ENCODE assay signal across 18 cellular contexts in genomic region chr5:633521-633955, GRCh38. TPM values are rescaled to one million over a fixed set of nuclear protein-coding genes. Genes with fewer than 3 reads are reported as not detected.
DNase-seq lines count a peak whose midpoint lies in the region; ATAC-seq, FAIRE-seq and TF ChIP-seq lines count a peak whose summit lies in the region.
"Had no signal": no experiment of that assay in that cellular context is flagged by ENCODE, and none has a peak within 500 bp of the region (broad histone marks: within the 10 kb centered on the region; RNA-seq: fewer than 3 reads in every experiment).

No MANE protein-coding gene starts in this region.

- ATAC-seq in HG02885 (IDR thresholded peaks at IDR 0.05; ENCODE audit: poor library complexity, unreplicated experiment): no peak
- ATAC-seq: activated CD8-positive, alpha-beta T cell treated with anti-CD3 and anti-CD28 coated beads, Interleukin-2, amount 10 ng/mL, durations not matched to agents 7 days and 5 days had no signal

- H3K27ac ChIP-seq in neuronal stem cell (replicated peaks; ENCODE audit: low read length): no peak overlapping the region
- H3K27ac ChIP-seq: epithelial cell of prostate, neutrophil, SJSA1, skin epidermis had no signal

- H3K4me3 ChIP-seq in fibroblast of pulmonary artery (replicated peaks; ENCODE audit: low read depth, low read length) (no peak overlapping the region), neuronal stem cell (ENCODE audit: low read length in 2 of 2) (no peak overlapping the region)
- H3K4me3 ChIP-seq: MG63, SJSA1, skin epidermis had no signal

- H3K27me3 Mint-ChIP-seq in endothelial cell (ENCODE audit: unreplicated experiment): peaks cover 2% of the 10 kb centered on the region
- H3K27me3 Mint-ChIP-seq: activated naive CD4-positive, alpha-beta T cell treated with anti-CD3 and anti-CD28 coated beads, Interleukin-2, amount 10 ng/mL, durations not matched to agents 7 days and 5 days; CD4-positive, alpha-beta memory T cell; stimulated activated naive CD8-positive, alpha-beta T cell treated with anti-CD3 and anti-CD28 coated beads, Interleukin-15, Interleukin-2, amounts not matched to agents 100 ng/mL and 50 ng/mL, for 24 hours had no signal

- peaks cover 42% of the 10 kb centered on the region for H3K36me3 Mint-ChIP-seq in endothelial cell (ENCODE audit: low read depth, unreplicated experiment)

- H3K4me1 Mint-ChIP-seq in endothelial cell (ENCODE audit: unreplicated experiment): no peaks in the 10 kb centered on the region
- H3K4me1 Mint-ChIP-seq: activated naive CD4-positive, alpha-beta T cell treated with anti-CD3 and anti-CD28 coated beads, Interleukin-2, amount 10 ng/mL, durations not matched to agents 7 days and 5 days; CD4-positive, alpha-beta memory T cell had no signal

- no peak overlapping the region for H2BK120ac ChIP-seq in neuronal stem cell (ENCODE audit: low read depth, low read length)

- peak overlapping the region; percentile 17 for H3K23ac ChIP-seq in neuronal stem cell (ENCODE audit: low read depth, low read length, poor library complexity)

- no peak for TF ChIP-seq POLR2A in H54 (IDR thresholded peaks at IDR 0.05; ENCODE audit: low read depth, low read length)

- peaks cover 41 to 61% of the 10 kb centered on the region in 2 donors for H3K36me3 ChIP-seq in neuronal stem cell (replicated peaks in 1 of 2; ENCODE audit: control insufficient read depth in 2 of 2, insufficient read depth in 2 of 2, low read length in 2 of 2)

- H3K4me3 Mint-ChIP-seq in endothelial cell (ENCODE audit: unreplicated experiment): no peak overlapping the region
- H3K4me3 Mint-ChIP-seq: activated CD8-positive, alpha-beta T cell treated with anti-CD3 and anti-CD28 coated beads, Interleukin-2, amount 10 ng/mL, durations not matched to agents 7 days and 5 days; activated naive CD4-positive, alpha-beta T cell treated with anti-CD3 and anti-CD28 coated beads, Interleukin-2, amount 10 ng/mL, durations not matched to agents 7 days and 5 days; CD4-positive, alpha-beta memory T cell; stimulated activated naive CD8-positive, alpha-beta T cell treated with anti-CD3 and anti-CD28 coated beads, Interleukin-15, Interleukin-2, amounts not matched to agents 100 ng/mL and 50 ng/mL, for 24 hours had no signal

- no peaks in the 10 kb centered on the region for H3K9me3 Mint-ChIP-seq in endothelial cell (ENCODE audit: unreplicated experiment)
- H3K9me3 Mint-ChIP-seq: activated naive CD4-positive, alpha-beta T cell treated with anti-CD3 and anti-CD28 coated beads, Interleukin-2, amount 10 ng/mL, durations not matched to agents 7 days and 5 days; stimulated activated naive CD8-positive, alpha-beta T cell treated with anti-CD3 and anti-CD28 coated beads, Interleukin-15, Interleukin-2, amounts not matched to agents 100 ng/mL and 50 ng/mL, for 24 hours had no signal

- TF ChIP-seq CTCF in fibroblast of pulmonary artery (IDR thresholded peaks at IDR 0.05; ENCODE audit: low read length, missing control alignments): no peak
- no peak for TF ChIP-seq CTCF in endothelial cell (IDR thresholded peaks at IDR 0.05; ENCODE audit: unreplicated experiment)

- no CpG with 5 or more reads among the region's 20 CpGs for WGBS in neuronal stem cell (ENCODE audit: extremely low coverage in 2 of 2, insufficient read length in 2 of 2, insufficient replicate concordance in 1 of 2), 2 donors

- H3K79me1 ChIP-seq in neuronal stem cell (ENCODE audit: low read depth, low read length): peaks cover 3% of the 10 kb centered on the region

- DNase-seq in H54 (ENCODE audit: insufficient read length, low spot score) (peak; percentile 57), RKO (ENCODE audit: low spot score) (peak; percentile 43), fibroblast of pulmonary artery (ENCODE audit: low read depth) (peak; percentile 11), neuronal stem cell (ENCODE audit: low spot score) (no peak), endothelial cell (ENCODE audit: low spot score) (no peak)
- DNase-seq in stimulated activated CD4-positive, alpha-beta T cell treated with anti-CD3 and anti-CD28 coated beads, Interleukin-4, amount 100 ng/mL, for 24 hours: no peak
- DNase-seq: activated CD8-positive, alpha-beta T cell treated with anti-CD3 and anti-CD28 coated beads, Interleukin-2, amount 10 ng/mL, durations not matched to agents 7 days and 5 days; activated naive CD4-positive, alpha-beta T cell treated with anti-CD3 and anti-CD28 coated beads, Interleukin-2, amount 10 ng/mL, durations not matched to agents 7 days and 5 days; CD4-positive, alpha-beta memory T cell; central memory CD4-positive, alpha-beta T cell; hippocampal formation; MG63 had no signal

- H2AFZ ChIP-seq in neuronal stem cell (ENCODE audit: low read length): no peak overlapping the region

- H3K9me3 ChIP-seq in neuronal stem cell (replicated peaks in 1 of 2; ENCODE audit: control insufficient read depth in 2 of 2, insufficient read depth in 1 of 2, low read depth in 1 of 2, low read length in 2 of 2): peaks cover 0 to 6% of the 10 kb centered on the region in 2 donors
- H3K9me3 ChIP-seq: MG63, neutrophil, SJSA1 had no signal

- H3K4me2 ChIP-seq in neuronal stem cell (ENCODE audit: insufficient read depth, low read length, poor library complexity, severe bottlenecking): no peak overlapping the region

- no peak overlapping the region for H2AK5ac ChIP-seq in neuronal stem cell (ENCODE audit: low read depth, low read length)

- FAIRE-seq in H54 (lab: Jason Lieb, UNC): no peak

- no peak overlapping the region for H2BK12ac ChIP-seq in neuronal stem cell (ENCODE audit: low read length)

- H3K27me3 ChIP-seq in neuronal stem cell (ENCODE audit: control insufficient read depth in 3 of 3, insufficient read depth in 3 of 3, low read depth in 1 of 3, low read length in 3 of 3): no peaks in the 10 kb centered on the region
- H3K27me3 ChIP-seq: MG63, neutrophil, SJSA1 had no signal

- no peak overlapping the region for H3K14ac ChIP-seq in neuronal stem cell (ENCODE audit: low read length)

- H3K27ac Mint-ChIP-seq in endothelial cell (ENCODE audit: unreplicated experiment): no peak overlapping the region
- H3K27ac Mint-ChIP-seq: activated CD8-positive, alpha-beta T cell treated with anti-CD3 and anti-CD28 coated beads, Interleukin-2, amount 10 ng/mL, durations not matched to agents 7 days and 5 days; activated naive CD4-positive, alpha-beta T cell treated with anti-CD3 and anti-CD28 coated beads, Interleukin-2, amount 10 ng/mL, durations not matched to agents 7 days and 5 days; CD4-positive, alpha-beta memory T cell; stimulated activated naive CD8-positive, alpha-beta T cell treated with anti-CD3 and anti-CD28 coated beads, Interleukin-15, Interleukin-2, amounts not matched to agents 100 ng/mL and 50 ng/mL, for 24 hours had no signal

- H4K8ac ChIP-seq in neuronal stem cell (ENCODE audit: low read depth, low read length): no peak overlapping the region

- no peaks in the 10 kb centered on the region for H3K4me1 ChIP-seq in neuronal stem cell (ENCODE audit: control insufficient read depth in 2 of 2, insufficient read depth in 1 of 2, low read depth in 1 of 2, low read length in 2 of 2)
- H3K4me1 ChIP-seq: SJSA1 had no signal

- H2BK5ac ChIP-seq in neuronal stem cell (ENCODE audit: low read length): no peak overlapping the region

- no peak overlapping the region for H3K9ac ChIP-seq in neuronal stem cell (ENCODE audit: low read depth, low read length, poor library complexity)

- H4K91ac ChIP-seq in neuronal stem cell (ENCODE audit: low read depth, low read length, poor library complexity): no peak overlapping the region

- H3K4ac ChIP-seq in neuronal stem cell (ENCODE audit: low read length): no peak overlapping the region

- H3K18ac ChIP-seq in neuronal stem cell (ENCODE audit: low read length): no peak overlapping the region

- H2BK15ac ChIP-seq in neuronal stem cell (ENCODE audit: low read length): no peak overlapping the region

RNA-seq across cellular contexts. Expression of gene CEP72, which starts 21.4 kb away (rescaled TPM):
- 6.8 TPM for polyA plus RNA-seq in neuronal stem cell (2013, experiment 1 of 2)
- polyA plus RNA-seq in neuronal stem cell (2013, experiment 2 of 2): 6.1 TPM
- 11.9 TPM for total RNA-seq in endothelial cell (ENCODE audit: unreplicated experiment)

RNA-seq across cellular contexts. Expression of gene TPPP, which starts 59.6 kb away (rescaled TPM):
- polyA plus RNA-seq in neuronal stem cell (2013, experiment 1 of 2): 2.2 TPM
- 2.1 TPM for polyA plus RNA-seq in neuronal stem cell (2013, experiment 2 of 2)
- 0.05 TPM for total RNA-seq in endothelial cell (ENCODE audit: unreplicated experiment)
- total RNA-seq: SJSA1 had no signal

Comparison
In these comparisons a context has a peak if more than half of its experiments do, and no peak if none do; other contexts are left out.
1. DNase-seq: peak in H54 (single experiment), RKO (single experiment) and fibroblast of pulmonary artery (single experiment); none in neuronal stem cell (single experiment), stimulated activated CD4-positive, alpha-beta T cell treated with anti-CD3 and anti-CD28 coated beads, Interleukin-4, amount 100 ng/mL, for 24 hours (single experiment) and endothelial cell (single experiment).